ENCODE assay signal across 18 cellular contexts in genomic region chr3:171293142-171293782, GRCh38.
DNase-seq lines count a peak whose midpoint lies in the region; ATAC-seq, FAIRE-seq and TF ChIP-seq lines count a peak whose summit lies in the region.
"Had no signal": no experiment of that assay in that cellular context is flagged by ENCODE, and none has a peak within 500 bp of the region (broad histone marks: within the 10 kb centered on the region; RNA-seq: fewer than 3 reads in every experiment).

No MANE protein-coding gene starts in this region.

- TF ChIP-seq POLR2A in GM12891 (IDR thresholded peaks at IDR 0.05; ENCODE audit: low read depth, low read length) = no peak

- DNase-seq in GM12891 (ENCODE audit: insufficient read length, low spot score) (no peak), NCI-H226 (no peak), NCI-H1105 treated with DMSO at 0.1 percent for 48 hours (lab: John Stamatoyannopoulos, UW) (no peak), foreskin melanocyte (no peak), retina (no peak)
- DNase-seq: activated CD4-positive, alpha-beta T cell treated with anti-CD3 and anti-CD28 coated beads, Interleukin-2, amount 10 ng/mL, durations not matched to agents 7 days and 5 days; activated gamma-delta T cell; DND-41; foreskin keratinocyte; NCI-H1417 treated with DMSO at 0.1 percent for 48 hours; NCI-H510A treated with DMSO at 0.1 percent for 48 hours; small intestine had no signal

- FAIRE-seq in GM12891 (lab: Jason Lieb, UNC) = peak; percentile 16
- FAIRE-seq: bronchial epithelial cell, small intestine had no signal

- ATAC-seq in GM19023 (IDR thresholded peaks at IDR 0.05; ENCODE audit: unreplicated experiment) = peak; percentile 46
- peak; percentile 63 for ATAC-seq in HG02610 (IDR thresholded peaks at IDR 0.05; ENCODE audit: unreplicated experiment)
- peak; percentile 60 for ATAC-seq in HG03521 (IDR thresholded peaks at IDR 0.05; ENCODE audit: unreplicated experiment)
- ATAC-seq: foreskin keratinocyte, GM23338, Panc1 had no signal

TF ChIP-seq in GM12891, 5 proteins besides CTCF, POLR2A, EP300 and RAD21:
- no peak for TF ChIP-seq TAF1 (IDR thresholded peaks at IDR 0.05; ENCODE audit: low read depth, low read length)
- no peak for TF ChIP-seq POLR2AphosphoS5 (IDR thresholded peaks at IDR 0.05; ENCODE audit: low read depth, low read length)
- TF ChIP-seq PAX5 (IDR thresholded peaks at IDR 0.05; ENCODE audit: insufficient read depth, low read length, severe bottlenecking) = no peak
- TF ChIP-seq POU2F2 (IDR thresholded peaks at IDR 0.05; ENCODE audit: low read depth, low read length) = no peak
- no peak for TF ChIP-seq SPI1 (IDR thresholded peaks at IDR 0.05; ENCODE audit: low read depth, low read length)
